3 cellular contexts compared by ENCODE assay signal in genomic region chr12:115626210-115626609, GRCh38.
"Had no signal": no experiment of that assay in that cellular context is flagged by ENCODE, and none has a peak within 500 bp of the region (broad histone marks: within the 10 kb centered on the region; RNA-seq: fewer than 3 reads in every experiment).

No MANE protein-coding gene starts in this region.

- ATAC-seq: GM12878 had no signal

- DNase-seq: GDM1, GF-D8 had no signal

- H3K4me3 ChIP-seq: GM12878 had no signal
